In the genomic region with DNA sequence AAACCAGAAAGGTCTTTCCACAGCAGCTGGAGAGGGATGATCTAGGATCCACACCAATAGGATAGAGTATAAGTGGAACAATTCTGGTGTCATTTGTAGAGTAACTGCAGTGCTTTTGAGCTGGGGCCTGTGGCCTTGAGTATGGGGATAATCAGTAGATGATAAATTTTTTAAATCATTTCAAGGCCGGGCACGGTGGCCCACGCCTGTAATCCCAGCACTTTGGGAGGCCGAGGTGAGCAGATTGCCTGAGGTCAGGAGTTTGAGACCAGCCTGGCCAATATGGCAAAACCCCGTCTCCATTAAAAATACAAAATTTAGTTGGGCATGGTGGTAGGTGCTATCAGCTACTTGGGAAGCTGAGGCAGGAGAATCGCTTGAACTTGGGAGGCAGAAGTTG, we compare ENCODE assay signal across 10 cellular contexts. TPM values are rescaled to one million over a fixed set of nuclear protein-coding genes. Genes with fewer than 3 reads are reported as not detected.
DNase-seq lines count a peak whose midpoint lies in the region; ATAC-seq, FAIRE-seq and TF ChIP-seq lines count a peak whose summit lies in the region.
"Not testable (repeated sequence)": the region's sequence is repeated elsewhere in the genome, so short reads cannot be mapped to it uniquely, and the experiment has no call there.
"Had no signal": no experiment of that assay in that cellular context is flagged by ENCODE, and none has a peak within 500 bp of the region (broad histone marks: within the 10 kb centered on the region; RNA-seq: fewer than 3 reads in every experiment).

No MANE protein-coding gene starts in this region.

- RAD21 ChIA-PET in HCT116 (lab: Charles Lee; ENCODE audit: low non-redundant PET in 1 of 2, low total read pairs in 2 of 2, uncharacterized antibody in 2 of 2, unreplicated experiment in 2 of 2) = not testable (repeated sequence)

- intact Hi-C loops in HCT116 (cut with micrococcal nuclease) = loop anchor here (10.0 kb wide), 1 partner anchor 207 kb away; the partner anchor contains the start of gene CNNM4

- not testable (repeated sequence) for DNase-seq in A549 (ENCODE audit: low read depth in 1 of 2, low spot score in 1 of 2); HCT116 (ENCODE audit: low read depth, low spot score); central memory CD8-positive, alpha-beta T cell (ENCODE audit: low spot score in 2 of 2); stimulated activated effector memory CD8-positive, alpha-beta T cell treated with anti-CD3 and anti-CD28 coated beads, Interleukin-12 subunit alpha, Interleukin-12 subunit beta, amount 100 ng/mL, for 72 hours (ENCODE audit: low spot score in 2 of 2)
- peak; percentile 17 for DNase-seq in activated CD8-positive, alpha-beta memory T cell treated with anti-CD3 and anti-CD28 coated beads, Interleukin-2, amount 50 U/mL, for 48 hours

- CTCF ChIA-PET in A549 (lab: Yijun Ruan, JAX) = interaction anchor here (0.7 to 12.0 kb wide), 8 partner anchors 10 to 233 kb away, joined by 3 to 186 read pairs (median 3); partner anchors contain the start of gene CNNM4
- CTCF ChIA-PET in HCT116 (lab: Charles Lee) = interaction anchor here (1.1 kb wide), 1 partner anchor 9 kb away, joined by 3 read pairs; no protein-coding TSS in a partner anchor

- H3K4me1 Mint-ChIP-seq in T-helper 1 cell treated with Interleukin-12 subunit alpha and Interleukin-12 subunit beta and Interleukin-4 antibody, amounts not matched to agents 30 μg/mL and 1 μg/mL, for 36 hours (ENCODE audit: low read depth) = peaks cover 17% of the 10 kb centered on the region
- peaks cover 21% of the 10 kb centered on the region for H3K4me1 Mint-ChIP-seq in activated naive CD8-positive, alpha-beta T cell (ENCODE audit: low read depth)
- H3K4me1 Mint-ChIP-seq in central memory CD8-positive, alpha-beta T cell = peaks cover 13% of the 10 kb centered on the region
- peaks cover 47% of the 10 kb centered on the region for H3K4me1 Mint-ChIP-seq in stimulated activated effector memory CD8-positive, alpha-beta T cell treated with anti-CD3 and anti-CD28 coated beads, Interleukin-12 subunit alpha, Interleukin-12 subunit beta, amount 100 ng/mL, for 72 hours

- H3K27ac ChIP-seq in A549 (peak overlapping the region; percentile 88 to 90), HCT116 (ENCODE audit: low read depth, low read length) (peak overlapping the region; percentile 64), liver (ENCODE audit: low read depth in 1 of 2, low read length in 2 of 2) (peak overlapping the region; percentile 2 to 29)

- not testable (repeated sequence) for TF ChIP-seq RAD21 in A549 (conservative IDR thresholded peaks at IDR 0.05 in 1 of 2, IDR thresholded peaks at IDR 0.05 in 1 of 2); HCT116 (IDR thresholded peaks at IDR 0.05; ENCODE audit: low read depth); liver (IDR thresholded peaks at IDR 0.05)

- not testable (repeated sequence) for H3K9me3 Mint-ChIP-seq in T-helper 1 cell treated with Interleukin-12 subunit alpha and Interleukin-12 subunit beta and Interleukin-4 antibody, amounts not matched to agents 30 μg/mL and 1 μg/mL, for 36 hours; activated naive CD8-positive, alpha-beta T cell (ENCODE audit: low read depth); central memory CD8-positive, alpha-beta T cell; stimulated activated effector memory CD8-positive, alpha-beta T cell treated with anti-CD3 and anti-CD28 coated beads, Interleukin-12 subunit alpha, Interleukin-12 subunit beta, amount 100 ng/mL, for 72 hours

- H3K27me3 ChIP-seq in HCT116 (ENCODE audit: insufficient read depth, low read length); liver (ENCODE audit: control insufficient read depth in 4 of 4, insufficient read depth in 4 of 4, low read length in 3 of 4): not testable (repeated sequence)

- H2AFZ ChIP-seq in HCT116 (ENCODE audit: low read depth, low read length, poor library complexity, severe bottlenecking) = peak overlapping the region; percentile 49

- H3K4me2 ChIP-seq in A549 (peak overlapping the region; percentile 75), HCT116 (ENCODE audit: low read length) (peak overlapping the region; percentile 71)

- not testable (repeated sequence) for TF ChIP-seq CTCF in A549 (IDR thresholded peaks at IDR 0.05); HCT116 (IDR thresholded peaks at IDR 0.05 in 2 of 3, conservative IDR thresholded peaks at IDR 0.05 in 1 of 3; ENCODE audit: borderline replicate concordance in 1 of 3, insufficient read depth in 1 of 3, low read depth in 2 of 3, low read length in 2 of 3); liver (IDR thresholded peaks at IDR 0.05; ENCODE audit: low read depth, low read length, missing input control)

- TF ChIP-seq POLR2A in A549 (IDR thresholded peaks at IDR 0.05; ENCODE audit: low read length); HCT116 (IDR thresholded peaks at IDR 0.05; ENCODE audit: borderline replicate concordance, extremely low read depth, insufficient read depth, insufficient read length): not testable (repeated sequence)

- not testable (repeated sequence) for H3K4me3 ChIP-seq in A549; liver (ENCODE audit: low read depth in 1 of 3, low read length in 3 of 3)
- peak overlapping the region in 1 of 2 experiments; percentile 12; a peak in 1 of 4 replicates for H3K4me3 ChIP-seq in HCT116 (replicated peaks in 1 of 2; ENCODE audit: low read depth in 1 of 2, low read length in 2 of 2)

- H4K20me1 ChIP-seq in HCT116 (ENCODE audit: insufficient read depth) = not testable (repeated sequence)

- not testable (repeated sequence) for H3K36me3 Mint-ChIP-seq in T-helper 1 cell treated with Interleukin-12 subunit alpha and Interleukin-12 subunit beta and Interleukin-4 antibody, amounts not matched to agents 30 μg/mL and 1 μg/mL, for 36 hours (ENCODE audit: low read depth); activated naive CD8-positive, alpha-beta T cell
- peaks cover 13% of the 10 kb centered on the region for H3K36me3 Mint-ChIP-seq in central memory CD8-positive, alpha-beta T cell (ENCODE audit: insufficient read depth)
- peaks cover 48% of the 10 kb centered on the region for H3K36me3 Mint-ChIP-seq in stimulated activated effector memory CD8-positive, alpha-beta T cell treated with anti-CD3 and anti-CD28 coated beads, Interleukin-12 subunit alpha, Interleukin-12 subunit beta, amount 100 ng/mL, for 72 hours

- POLR2A ChIA-PET in A549 (lab: Yijun Ruan, JAX) = interaction anchor here (0.6 to 2.0 kb wide), 4 partner anchors 18 to 294 kb away, joined by 3 to 6 read pairs (median 4); partner anchors contain the start of genes CNNM4 and KANSL3
- POLR2A ChIA-PET in HCT116 (lab: Charles Lee) = not testable (repeated sequence)

- H3K9me3 ChIP-seq in A549; HCT116 (ENCODE audit: control insufficient read depth in 1 of 2, insufficient read depth in 1 of 2, low read depth in 1 of 2, low read length in 2 of 2); liver (ENCODE audit: control insufficient read depth in 4 of 4, low read length in 3 of 4): not testable (repeated sequence)

- not testable (repeated sequence) for H3K9me2 ChIP-seq in HCT116 (ENCODE audit: insufficient read depth)

- not testable (repeated sequence) for H3K79me2 ChIP-seq in HCT116 (ENCODE audit: insufficient read depth, low read length)

- H3K27ac Mint-ChIP-seq in T-helper 1 cell treated with Interleukin-12 subunit alpha and Interleukin-12 subunit beta and Interleukin-4 antibody, amounts not matched to agents 30 μg/mL and 1 μg/mL, for 36 hours = peak overlapping the region; percentile 14
- peak overlapping the region; percentile 38 for H3K27ac Mint-ChIP-seq in activated naive CD8-positive, alpha-beta T cell
- H3K27ac Mint-ChIP-seq in central memory CD8-positive, alpha-beta T cell (ENCODE audit: low read depth) = peak overlapping the region; percentile 52
- peak overlapping the region; percentile 90 for H3K27ac Mint-ChIP-seq in stimulated activated effector memory CD8-positive, alpha-beta T cell treated with anti-CD3 and anti-CD28 coated beads, Interleukin-12 subunit alpha, Interleukin-12 subunit beta, amount 100 ng/mL, for 72 hours

- not testable (repeated sequence) for H3K27me3 Mint-ChIP-seq in T-helper 1 cell treated with Interleukin-12 subunit alpha and Interleukin-12 subunit beta and Interleukin-4 antibody, amounts not matched to agents 30 μg/mL and 1 μg/mL, for 36 hours (ENCODE audit: low read depth); activated naive CD8-positive, alpha-beta T cell; central memory CD8-positive, alpha-beta T cell

- H3K4me1 ChIP-seq in A549 = peaks cover 48% of the 10 kb centered on the region
- peaks cover 10 to 40% of the 10 kb centered on the region in 2 experiments for H3K4me1 ChIP-seq in HCT116 (ENCODE audit: control insufficient read depth in 1 of 2, insufficient read depth in 2 of 2, low read length in 2 of 2)
- H3K4me1 ChIP-seq in liver (ENCODE audit: control insufficient read depth in 4 of 4, insufficient read depth in 4 of 4, low read length in 3 of 4) = peaks cover 2 to 20% (median 13%) of the 10 kb centered on the region in 4 donors

- WGBS in A549 (ENCODE audit: missing lambda C conversion rate) = 90% methylated on average over 6 of the region's 6 CpGs
- 94% methylated on average over 6 of the region's 6 CpGs for WGBS in liver

- ATAC-seq in A549 = peak in 1 of 2 experiments; percentile 6; a peak in 1 of 6 replicates
- not testable (repeated sequence) for ATAC-seq in HCT116; central memory CD8-positive, alpha-beta T cell (replicated peaks; ENCODE audit: extremely low read depth, poor library complexity, severe bottlenecking); stimulated activated effector memory CD8-positive, alpha-beta T cell treated with anti-CD3 and anti-CD28 coated beads, Interleukin-12 subunit alpha, Interleukin-12 subunit beta, amount 100 ng/mL, for 72 hours

- FAIRE-seq in A549 (lab: Jason Lieb, UNC) = not testable (repeated sequence)

- H3K9ac ChIP-seq in HCT116 (ENCODE audit: low read length) = peak overlapping the region; percentile 5; the same call in 1 of the 2 replicates
- H3K9ac ChIP-seq in liver (ENCODE audit: low read depth in 1 of 2, low read length in 2 of 2) = not testable (repeated sequence)

- not testable (repeated sequence) for BruUV-seq in HCT116 (replicated peaks; lab: Mats Ljungman, UMichigan)

- not testable (repeated sequence) for H3K4me3 Mint-ChIP-seq in T-helper 1 cell treated with Interleukin-12 subunit alpha and Interleukin-12 subunit beta and Interleukin-4 antibody, amounts not matched to agents 30 μg/mL and 1 μg/mL, for 36 hours; activated naive CD8-positive, alpha-beta T cell; central memory CD8-positive, alpha-beta T cell
- peak overlapping the region; percentile 9 for H3K4me3 Mint-ChIP-seq in stimulated activated effector memory CD8-positive, alpha-beta T cell treated with anti-CD3 and anti-CD28 coated beads, Interleukin-12 subunit alpha, Interleukin-12 subunit beta, amount 100 ng/mL, for 72 hours

- not testable (repeated sequence) for H3K36me3 ChIP-seq in HCT116 (ENCODE audit: control insufficient read depth in 1 of 2, insufficient read depth in 2 of 2, low read length in 2 of 2); liver (ENCODE audit: control insufficient read depth in 4 of 4, insufficient read depth in 3 of 4, low read depth in 1 of 4, low read length in 3 of 4)

- not testable (repeated sequence) for TF ChIP-seq EP300 in A549 (IDR thresholded peaks at IDR 0.05)

RNA-seq across cellular contexts. Expression of gene ARID5A, which starts 20.9 kb away (rescaled TPM):
- 1.2 and 1.5 TPM in 2 replicates for polyA plus RNA-seq in A549 (2011; rRNA removed)
- 3.5 and 4.8 TPM in 2 replicates for polyA plus RNA-seq in A549 (2012; cell fraction: cytosol; rRNA removed)
- polyA plus RNA-seq in A549 (2012; cell fraction: nucleus; rRNA removed) = 7.4 and 9.1 TPM in 2 replicates
- 4.0 to 4.4 TPM (median 4.2 TPM) in 3 replicates for polyA plus RNA-seq in A549 (2017; fragmentation: RNase III; extraction: RNeasy Plus Mini Kit Qiagen cat#74134 plus additional on column Dnase treatment)
- polyA minus RNA-seq in A549 (2011; rRNA and poly(A)+ RNA removed) = 0.79 and 1.6 TPM in 2 replicates
- total RNA-seq in HCT116 (2021; ENCODE audit: unreplicated experiment) = 8.2 TPM
- 6.2 and 7.5 TPM in 2 replicates for polyA plus RNA-seq in HCT116 (2012)
- total RNA-seq in liver = 1 to 10 TPM; 7.4 to 9.3 TPM
- polyA plus RNA-seq in liver = 10 to 100 TPM; 12.7 to 17.8 TPM

RNA-seq across cellular contexts. Expression of gene NEURL3, which starts 52.3 kb away (rescaled TPM):
- 0.20 and 0.28 TPM in 2 replicates for polyA plus RNA-seq in A549 (2011; rRNA removed)
- 0.81 and 1.4 TPM in 2 replicates for polyA plus RNA-seq in A549 (2012; cell fraction: cytosol; rRNA removed)
- 1.2 and 2.5 TPM in 2 replicates for polyA plus RNA-seq in A549 (2012; cell fraction: nucleus; rRNA removed)
- polyA plus RNA-seq in A549 (2017; fragmentation: RNase III; extraction: RNeasy Plus Mini Kit Qiagen cat#74134 plus additional on column Dnase treatment) = 0.44 to 0.60 TPM (median 0.51 TPM) in 3 replicates
- 0.17 TPM in 1 of 2 replicates, not detected in the other for polyA minus RNA-seq in A549 (2011; rRNA and poly(A)+ RNA removed)
- not detected for total RNA-seq in HCT116 (2021; ENCODE audit: unreplicated experiment)
- polyA plus RNA-seq in HCT116 (2012) = 0.09 and 0.10 TPM in 2 replicates
- total RNA-seq in liver = 1 to 10 TPM; 1.8 to 3.4 TPM
- polyA plus RNA-seq in liver = under 1 TPM; 0.61 to 0.97 TPM
- total RNA-seq: G401, NCI-H460 had no signal

Comparison
In these comparisons a context has a peak if more than half of its experiments do, and no peak if none do; other contexts are left out.
1. H3K27ac ChIP-seq: peak in every context shown above with its lines; median percentile 89 in A549; 64 in HCT116; 16 in liver.
2. H3K27ac Mint-ChIP-seq: peak in every context shown above with its lines; median percentile 90 in stimulated activated effector memory CD8-positive, alpha-beta T cell treated with anti-CD3 and anti-CD28 coated beads, Interleukin-12 subunit alpha, Interleukin-12 subunit beta, amount 100 ng/mL, for 72 hours; 52 in central memory CD8-positive, alpha-beta T cell; 38 in activated naive CD8-positive, alpha-beta T cell; 14 in T-helper 1 cell treated with Interleukin-12 subunit alpha and Interleukin-12 subunit beta and Interleukin-4 antibody, amounts not matched to agents 30 μg/mL and 1 μg/mL, for 36 hours.